In the genomic region with DNA sequence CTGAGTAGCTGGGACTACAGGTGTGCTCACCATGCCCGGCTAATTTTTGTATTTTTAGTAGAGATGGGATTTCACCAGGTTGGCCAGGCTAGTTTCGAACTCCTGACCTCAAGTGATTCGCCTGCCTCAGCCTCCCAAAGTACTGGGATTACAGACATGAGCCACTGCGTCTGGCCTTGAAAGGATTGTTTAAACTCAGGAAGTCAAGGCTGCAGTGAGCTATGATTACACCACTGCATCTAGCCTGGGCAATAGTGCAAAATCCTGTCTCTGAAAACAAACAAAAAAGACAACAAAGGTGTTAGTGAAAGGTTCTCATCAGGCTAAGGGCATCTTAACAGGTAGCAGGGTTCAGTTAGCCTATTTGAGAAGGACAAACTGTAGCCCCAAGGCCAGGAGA, we compare ENCODE assay signal across 28 cellular contexts.
"Had no signal": no experiment of that assay in that cellular context is flagged by ENCODE, and none has a peak within 500 bp of the region (broad histone marks: within the 10 kb centered on the region; RNA-seq: fewer than 3 reads in every experiment).

No MANE protein-coding gene starts in this region.

- H3K4me3 Mint-ChIP-seq: dendritic cell treated with granulocyte-macrophage colony-stimulating factor and Interleukin-4, amounts not matched to agents 40 ng/mL and 50 ng/mL, for 4 days; effector memory CD8-positive, alpha-beta T cell; endodermal cell had no signal

- H3K27ac Mint-ChIP-seq: dendritic cell treated with granulocyte-macrophage colony-stimulating factor and Interleukin-4, amounts not matched to agents 40 ng/mL and 50 ng/mL, for 4 days; effector memory CD8-positive, alpha-beta T cell; endodermal cell had no signal

- FAIRE-seq: colon, endometrium, endothelial cell of umbilical vein, frontal cortex had no signal

- H3K27ac ChIP-seq: colonic mucosa, coronary artery, dorsolateral prefrontal cortex, epithelial cell of prostate, esophagus muscularis mucosa, esophagus squamous epithelium, foreskin keratinocyte, gastrocnemius medialis, gastroesophageal sphincter, heart left ventricle, heart right ventricle had no signal

- H3K9me3 Mint-ChIP-seq: dendritic cell treated with granulocyte-macrophage colony-stimulating factor and Interleukin-4, amounts not matched to agents 40 ng/mL and 50 ng/mL, for 4 days; effector memory CD8-positive, alpha-beta T cell had no signal

- H3K4me1 ChIP-seq: colonic mucosa, gastrocnemius medialis had no signal

- DNase-seq: colonic mucosa; cortex of kidney; dermis blood vessel endothelial cell; dorsolateral prefrontal cortex; effector CD4-positive, alpha-beta T cell; effector CD8-positive, alpha-beta T cell; effector memory CD4-positive, alpha-beta T cell; effector memory CD8-positive, alpha-beta T cell; endodermal cell; esophagus squamous epithelium; foreskin fibroblast; foreskin keratinocyte; foreskin melanocyte; gastrocnemius medialis; glutamatergic neuron; head of caudate nucleus; heart left ventricle; heart right ventricle had no signal

- H3K9me3 ChIP-seq: colonic mucosa, esophagus muscularis mucosa, esophagus squamous epithelium, gastrocnemius medialis, gastroesophageal sphincter, heart left ventricle, heart right ventricle had no signal

- H3K4me3 ChIP-seq: colonic mucosa, coronary artery, dorsolateral prefrontal cortex, esophagus muscularis mucosa, esophagus squamous epithelium, gastrocnemius medialis, gastroesophageal sphincter, heart left ventricle, heart right ventricle had no signal

- ATAC-seq: effector memory CD8-positive, alpha-beta T cell; esophagus mucosa; foreskin keratinocyte; gastrocnemius medialis; gastroesophageal sphincter; heart left ventricle; heart right ventricle had no signal

- H3K27me3 ChIP-seq: colonic mucosa, dorsolateral prefrontal cortex, gastrocnemius medialis had no signal

- H3K36me3 ChIP-seq: colonic mucosa, esophagus squamous epithelium, gastrocnemius medialis had no signal
